ENCODE assay signal across 12 cellular contexts in genomic region chr2:10009811-10010781, GRCh38. TPM values are rescaled to one million over a fixed set of nuclear protein-coding genes. Genes with fewer than 3 reads are reported as not detected.
DNase-seq lines count a peak whose midpoint lies in the region; ATAC-seq, FAIRE-seq and TF ChIP-seq lines count a peak whose summit lies in the region.
"Had no signal": no experiment of that assay in that cellular context is flagged by ENCODE, and none has a peak within 500 bp of the region (broad histone marks: within the 10 kb centered on the region; RNA-seq: fewer than 3 reads in every experiment).

No MANE protein-coding gene starts in this region.

- H3K79me2 ChIP-seq in HepG2 (ENCODE audit: insufficient read depth, low read length), result no peaks in the 10 kb centered on the region
- H3K79me2 ChIP-seq in Karpas-422 (ENCODE audit: low read length), result no peaks in the 10 kb centered on the region

- DNase-seq in ELR (ENCODE audit: low read depth) (peak; percentile 38), body of pancreas (peak; percentile 96 to 100 (median 98)), HepG2 (ENCODE audit: low spot score) (no peak), stomach (peak; percentile 97), Karpas-422 (no peak), progenitor cell of endocrine pancreas (ENCODE audit: low spot score, unreplicated experiment) (no peak), OCI-M1 (lab: John Stamatoyannopoulos, UW) (no peak)
- DNase-seq: activated CD8-positive, alpha-beta memory T cell treated with anti-CD3 and anti-CD28 coated beads, Interleukin-2, amount 50 U/mL, for 4 hours; DMS 273 treated with DMSO at 0.1 percent for 48 hours; T-cell had no signal

- 49 to 62% methylated on average over 27 to 36 of the region's 36 CpGs for WGBS in body of pancreas, 2 donors
- WGBS in HepG2 (ENCODE audit: low lambda C conversion rate), result 55% methylated on average over 31 of the region's 36 CpGs
- 60 to 79% (median 64%) methylated on average over 27 to 36 of the region's 36 CpGs for whole genome bisulfite sequencing in stomach, 5 donors

- no peak overlapping the region for H3K27ac Mint-ChIP-seq in progenitor cell of endocrine pancreas
- H3K27ac Mint-ChIP-seq: dendritic cell treated with granulocyte-macrophage colony-stimulating factor and Interleukin-4, amounts not matched to agents 40 ng/mL and 50 ng/mL, for 4 days; T-cell had no signal

- H3K36me3 ChIP-seq in body of pancreas (replicated peaks in 1 of 2; ENCODE audit: insufficient read depth in 1 of 2, low read depth in 2 of 2) (no peaks in the 10 kb centered on the region), HepG2 (replicated peaks in 1 of 2; ENCODE audit: control insufficient read depth in 1 of 2, insufficient read depth in 2 of 2, low read length in 2 of 2) (no peaks in the 10 kb centered on the region), stomach (no peaks in the 10 kb centered on the region), Karpas-422 (ENCODE audit: insufficient read depth, low read length) (no peaks in the 10 kb centered on the region)

- H3K4me3 Mint-ChIP-seq in progenitor cell of endocrine pancreas (ENCODE audit: low read depth), result no peak overlapping the region
- H3K4me3 Mint-ChIP-seq: dendritic cell treated with granulocyte-macrophage colony-stimulating factor and Interleukin-4, amounts not matched to agents 40 ng/mL and 50 ng/mL, for 4 days; T-cell had no signal

- H3K27me3 Mint-ChIP-seq in progenitor cell of endocrine pancreas, result no peaks in the 10 kb centered on the region

- no peaks in the 10 kb centered on the region for H3K27me3 ChIP-seq in body of pancreas
- H3K27me3 ChIP-seq in HepG2 (ENCODE audit: control insufficient read depth in 1 of 2, insufficient read depth in 2 of 2, low read length in 2 of 2), result peaks cover 0 to 9% of the 10 kb centered on the region in 2 experiments; a peak in 1 of 5 replicates
- no peaks in the 10 kb centered on the region for H3K27me3 ChIP-seq in stomach
- no peaks in the 10 kb centered on the region for H3K27me3 ChIP-seq in Karpas-422 (ENCODE audit: low read length)

- TF ChIP-seq EP300 in HepG2 (IDR thresholded peaks at IDR 0.05; ENCODE audit: low read depth in 2 of 2, low read length in 2 of 2) (no peak), HepG2 (CRISPR knock-in tag; IDR thresholded peaks at IDR 0.05; ENCODE audit: borderline replicate concordance) (no peak), stomach (IDR thresholded peaks at IDR 0.05) (no peak)

- H3K9me3 ChIP-seq in body of pancreas (no peaks in the 10 kb centered on the region), HepG2 (ENCODE audit: low read length) (no peaks in the 10 kb centered on the region), stomach (no peaks in the 10 kb centered on the region), Karpas-422 (ENCODE audit: low read length) (peaks cover 6% of the 10 kb centered on the region; the same call in 1 of the 2 replicates)

- peaks cover 7% of the 10 kb centered on the region for H3K36me3 Mint-ChIP-seq in progenitor cell of endocrine pancreas (ENCODE audit: insufficient read depth)
- H3K36me3 Mint-ChIP-seq: T-cell had no signal

- H2AFZ ChIP-seq in HepG2 (ENCODE audit: low read length) (no peak overlapping the region), Karpas-422 (ENCODE audit: low read length) (no peak overlapping the region)

- peaks cover 61% of the 10 kb centered on the region for H3K4me1 ChIP-seq in body of pancreas
- H3K4me1 ChIP-seq in HepG2 (ENCODE audit: insufficient read depth, low read length), result peaks cover 27% of the 10 kb centered on the region
- H3K4me1 ChIP-seq in stomach, result peaks cover 36 to 48% (median 48%) of the 10 kb centered on the region in 4 donors
- H3K4me1 ChIP-seq in Karpas-422 (ENCODE audit: low read length), result no peaks in the 10 kb centered on the region

- ATAC-seq in body of pancreas (peak; percentile 94), HepG2 (peak; percentile 61), HG02973 (IDR thresholded peaks at IDR 0.05; ENCODE audit: unreplicated experiment) (no peak)
- ATAC-seq: T-cell had no signal

- TF ChIP-seq POLR2A in body of pancreas (IDR thresholded peaks at IDR 0.05) (peak; percentile 52 to 60 (median 56)), HepG2 (IDR thresholded peaks at IDR 0.05; ENCODE audit: insufficient read depth in 1 of 2, low read depth in 2 of 2, low read length in 2 of 2) (no peak), stomach (IDR thresholded peaks at IDR 0.05) (no peak)

- POLR2A ChIA-PET in HepG2 (lab: Yijun Ruan, JAX), result no interaction called here

- H3K27ac ChIP-seq in body of pancreas (peak overlapping the region; percentile 85 to 97 (median 92)), HepG2 (ENCODE audit: extremely low read length, insufficient read depth, low read length) (no peak overlapping the region), stomach (peak overlapping the region in 4 of 5 donors; percentile 41 to 76 (median 56)), Karpas-422 (ENCODE audit: low read length) (no peak overlapping the region)

- intact Hi-C loops in body of pancreas (cut with DNase I) (no loop called here), HepG2 (cut with micrococcal nuclease; ENCODE audit: unreplicated experiment) (no loop called here), stomach (cut with DNase I; ENCODE audit: low total_unique reads) (no loop called here)

- BruUV-seq in HepG2 (replicated peaks; lab: Mats Ljungman, UMichigan), result no TSS peak

- H3K9ac ChIP-seq in HepG2 (ENCODE audit: insufficient read depth, low read depth, low read length) (no peak overlapping the region), Karpas-422 (ENCODE audit: low read length) (no peak overlapping the region)

- no peak for FAIRE-seq in HepG2 (lab: Jason Lieb, UNC)

- H3K9me2 ChIP-seq in Karpas-422 (replicated peaks; ENCODE audit: insufficient read depth, low read length), result no peaks in the 10 kb centered on the region

- no peak overlapping the region for H3K4me3 ChIP-seq in body of pancreas
- no peak overlapping the region for H3K4me3 ChIP-seq in HepG2 (replicated peaks in 1 of 3; ENCODE audit: insufficient read depth in 1 of 3, low read depth in 2 of 3, low read length in 3 of 3)
- no peak overlapping the region for H3K4me3 ChIP-seq in stomach
- H3K4me3 ChIP-seq in Karpas-422 (ENCODE audit: low read length), result no peak overlapping the region

- H3K4me1 Mint-ChIP-seq in progenitor cell of endocrine pancreas (ENCODE audit: low read depth), result peaks cover 5% of the 10 kb centered on the region

- no peak for TF ChIP-seq RAD21 in HepG2 (CRISPR knock-in tag; IDR thresholded peaks at IDR 0.05)

- TF ChIP-seq CTCF in body of pancreas (IDR thresholded peaks at IDR 0.05), result peak in 2 of 7 experiments; percentile 3 to 13
- no peak for TF ChIP-seq CTCF in HepG2 (CRISPR knock-in tag; IDR thresholded peaks at IDR 0.05)
- TF ChIP-seq CTCF in stomach (IDR thresholded peaks at IDR 0.05), result no peak
- TF ChIP-seq CTCF in progenitor cell of endocrine pancreas (IDR thresholded peaks at IDR 0.05; ENCODE audit: unreplicated experiment), result no peak

- peak overlapping the region; percentile 37 for H3K4me2 ChIP-seq in HepG2 (ENCODE audit: low read depth, low read length)
- H3K4me2 ChIP-seq in Karpas-422 (ENCODE audit: low read depth, low read length, poor library complexity, severe bottlenecking), result no peak overlapping the region

- CTCF ChIA-PET in HepG2 (lab: Yijun Ruan, JAX; ENCODE audit: low intra/inter-chr PET ratio, low total read pairs), result no interaction called here

- H4K20me1 ChIP-seq in HepG2 (ENCODE audit: insufficient read depth, low read length) (no peaks in the 10 kb centered on the region; the same call in 1 of the 2 replicates), Karpas-422 (ENCODE audit: insufficient read depth, low read depth, low read length) (no peaks in the 10 kb centered on the region)

- H3K9me3 Mint-ChIP-seq in progenitor cell of endocrine pancreas (ENCODE audit: low read depth), result peaks cover 4% of the 10 kb centered on the region
- H3K9me3 Mint-ChIP-seq: dendritic cell treated with granulocyte-macrophage colony-stimulating factor and Interleukin-4, amounts not matched to agents 40 ng/mL and 50 ng/mL, for 4 days; T-cell had no signal

- in situ Hi-C loops in HepG2 (cut with HindIII; ENCODE audit: extremely low pct_ligation_motif_present, low pct_unique_long_range_greater_than_20kb), result no loop called here

RNA-seq across cellular contexts. Expression of gene KLF11, which starts 33.3 kb away (rescaled TPM):
- total RNA-seq in body of pancreas, result 10 to 100 TPM; 25.7 to 32.6 TPM
- total RNA-seq in HepG2 (2016; rRNA removed; fragmentation: Illumina TruSeq; extraction: Trizol), result 2.5 and 3.1 TPM in 2 replicates
- total RNA-seq in HepG2 (2016; cell fraction: cytosol; rRNA removed; fragmentation: Illumina TruSeq; extraction: Trizol; ENCODE audit: low read depth), result 0.53 and 0.71 TPM in 2 replicates
- total RNA-seq in HepG2 (2016; cell fraction: insoluble cytoplasmic fraction; rRNA removed; fragmentation: Illumina TruSeq; extraction: Trizol), result 2.6 and 2.9 TPM in 2 replicates
- 3.0 and 3.1 TPM in 2 replicates for total RNA-seq in HepG2 (2016; cell fraction: membrane; rRNA removed; fragmentation: Illumina TruSeq; extraction: Trizol)
- total RNA-seq in HepG2 (2016; cell fraction: nucleus; rRNA removed; fragmentation: Illumina TruSeq; extraction: Trizol), result 2.7 and 3.1 TPM in 2 replicates
- 11.8 and 16.9 TPM in 2 replicates for polyA plus RNA-seq in HepG2 (2011; rRNA removed)
- 5.0 and 9.2 TPM in 2 replicates for polyA plus RNA-seq in HepG2 (2011; cell fraction: cytosol; rRNA removed)
- 5.8 and 9.5 TPM in 2 replicates for polyA plus RNA-seq in HepG2 (2011; cell fraction: nucleus; rRNA removed)
- polyA plus RNA-seq in HepG2 (2012), result 8.7 and 11.2 TPM in 2 replicates
- 0.48 and 0.57 TPM in 2 replicates for polyA plus RNA-seq in HepG2 (2016; cell fraction: cytosol; fragmentation: Illumina TruSeq; extraction: Trizol; ENCODE audit: low read depth)
- polyA plus RNA-seq in HepG2 (2016; cell fraction: insoluble cytoplasmic fraction; fragmentation: Illumina TruSeq; extraction: Trizol; ENCODE audit: low read depth), result 2.9 and 3.2 TPM in 2 replicates
- polyA plus RNA-seq in HepG2 (2016; cell fraction: membrane; fragmentation: Illumina TruSeq; extraction: Trizol; ENCODE audit: low read depth), result 1.8 and 2.0 TPM in 2 replicates
- polyA plus RNA-seq in HepG2 (2016; cell fraction: nucleus; fragmentation: Illumina TruSeq; extraction: Trizol; ENCODE audit: insufficient read depth, low read depth), result 4.8 and 5.6 TPM in 2 replicates
- polyA minus RNA-seq in HepG2 (2011; rRNA and poly(A)+ RNA removed; ENCODE audit: low replicate concordance), result 22.9 and 78.5 TPM in 2 replicates
- polyA minus RNA-seq in HepG2 (2011; cell fraction: cytosol; rRNA and poly(A)+ RNA removed), result 5.3 and 10.4 TPM in 2 replicates
- polyA minus RNA-seq in HepG2 (2011; cell fraction: nucleus; rRNA and poly(A)+ RNA removed), result 7.1 and 10.8 TPM in 2 replicates
- total RNA-seq in stomach, result 10 to 100 TPM in 3 of 5 donors, 1 to 10 TPM in 2; 4.1 to 21.6 (median 17.1) TPM
- polyA plus RNA-seq in stomach, result 10 to 100 TPM in 1 of 3 donors, 1 to 10 TPM in 2; 4.2 to 19.6 (median 7.0) TPM
- total RNA-seq in Karpas-422 (2014; rRNA removed; shearing (Covaris generic); ENCODE audit: low replicate concordance), result not detected in 2 replicates
- total RNA-seq in progenitor cell of endocrine pancreas, result 3.5 and 4.6 TPM in 2 replicates

RNA-seq across cellular contexts. Expression of gene GRHL1, which starts 58.6 kb away (rescaled TPM):
- total RNA-seq in body of pancreas (1 to 10 TPM; 2.0 to 4.2 TPM), HepG2 (2016; rRNA removed; fragmentation: Illumina TruSeq; extraction: Trizol) (10.6 and 12.0 TPM in 2 replicates), stomach (1 to 10 TPM in 4 of 5 donors, under 1 TPM in 1; 0.89 to 5.8 (median 4.5) TPM), progenitor cell of endocrine pancreas (13.4 and 14.4 TPM in 2 replicates)
- 5.6 and 8.3 TPM in 2 replicates for total RNA-seq in HepG2 (2016; cell fraction: cytosol; rRNA removed; fragmentation: Illumina TruSeq; extraction: Trizol; ENCODE audit: low read depth)
- total RNA-seq in HepG2 (2016; cell fraction: insoluble cytoplasmic fraction; rRNA removed; fragmentation: Illumina TruSeq; extraction: Trizol), result 10.0 and 12.7 TPM in 2 replicates
- 5.3 and 6.5 TPM in 2 replicates for total RNA-seq in HepG2 (2016; cell fraction: membrane; rRNA removed; fragmentation: Illumina TruSeq; extraction: Trizol)
- 19.5 and 21.6 TPM in 2 replicates for total RNA-seq in HepG2 (2016; cell fraction: nucleus; rRNA removed; fragmentation: Illumina TruSeq; extraction: Trizol)
- polyA plus RNA-seq in HepG2 (2011; rRNA removed) (9.3 and 13.5 TPM in 2 replicates), stomach (10 to 100 TPM in 1 of 3 donors, 1 to 10 TPM in 2; 1.7 to 16.5 (median 2.0) TPM)
- polyA plus RNA-seq in HepG2 (2011; cell fraction: cytosol; rRNA removed), result 4.2 and 6.2 TPM in 2 replicates
- polyA plus RNA-seq in HepG2 (2011; cell fraction: nucleus; rRNA removed), result 25.1 and 30.9 TPM in 2 replicates
- 7.4 and 11.8 TPM in 2 replicates for polyA plus RNA-seq in HepG2 (2012)
- 0.66 and 1.2 TPM in 2 replicates for polyA plus RNA-seq in HepG2 (2016; cell fraction: cytosol; fragmentation: Illumina TruSeq; extraction: Trizol; ENCODE audit: low read depth)
- 8.6 and 8.8 TPM in 2 replicates for polyA plus RNA-seq in HepG2 (2016; cell fraction: insoluble cytoplasmic fraction; fragmentation: Illumina TruSeq; extraction: Trizol; ENCODE audit: low read depth)
- 1.7 and 1.9 TPM in 2 replicates for polyA plus RNA-seq in HepG2 (2016; cell fraction: membrane; fragmentation: Illumina TruSeq; extraction: Trizol; ENCODE audit: low read depth)
- 24.2 and 25.3 TPM in 2 replicates for polyA plus RNA-seq in HepG2 (2016; cell fraction: nucleus; fragmentation: Illumina TruSeq; extraction: Trizol; ENCODE audit: insufficient read depth, low read depth)
- 9.4 and 18.5 TPM in 2 replicates for polyA minus RNA-seq in HepG2 (2011; rRNA and poly(A)+ RNA removed; ENCODE audit: low replicate concordance)
- polyA minus RNA-seq in HepG2 (2011; cell fraction: cytosol; rRNA and poly(A)+ RNA removed), result 4.8 and 5.4 TPM in 2 replicates
- 36.2 and 51.6 TPM in 2 replicates for polyA minus RNA-seq in HepG2 (2011; cell fraction: nucleus; rRNA and poly(A)+ RNA removed)
- total RNA-seq in Karpas-422 (2014; rRNA removed; shearing (Covaris generic); ENCODE audit: low replicate concordance), result 1.3 TPM in 1 of 2 replicates, not detected in the other

Comparison
In these comparisons a context has a peak if more than half of its experiments do, and no peak if none do; other contexts are left out.
1. DNase-seq: peak in ELR (single experiment), body of pancreas (4 of 4) and stomach (single experiment); none in HepG2 (single experiment), Karpas-422 (single experiment), progenitor cell of endocrine pancreas (single experiment) and OCI-M1 (single experiment).
2. H3K27ac ChIP-seq: peak in body of pancreas (4 of 4) and stomach (4 of 5); none in HepG2 (single experiment) and Karpas-422 (single experiment).
3. POLR2A ChIP-seq: peak in body of pancreas (3 of 3); none in HepG2 (0 of 2) and stomach (0 of 4).